8 cellular contexts compared by ENCODE assay signal in genomic region chr17:27245230-27245696, GRCh38. TPM values are rescaled to one million over a fixed set of nuclear protein-coding genes. Genes with fewer than 3 reads are reported as not detected.
A peak's percentile ranks its signal among the peaks of the same experiment; 100 is the strongest.
DNase-seq lines count a peak whose midpoint lies in the region; ATAC-seq, FAIRE-seq and TF ChIP-seq lines count a peak whose summit lies in the region.

No MANE protein-coding gene starts in this region.

- ATAC-seq in GM21390 (IDR thresholded peaks at IDR 0.05; ENCODE audit: unreplicated experiment) = peak; percentile 83
- peak; percentile 89 for ATAC-seq in omental fat pad (ENCODE audit: low FRiP score)

- H3K79me2 ChIP-seq in OCI-LY1 (ENCODE audit: insufficient read depth, low read length) = no peaks in the 10 kb centered on the region

- no peak for FAIRE-seq in frontal cortex (lab: Jason Lieb, UNC)

- WGBS in tibial nerve, 2 donors = 4 to 7% methylated on average over 7 of the region's 7 CpGs

- H3K27ac ChIP-seq in OCI-LY1 (ENCODE audit: low read depth, low read length, poor library complexity, severe bottlenecking) (no peak overlapping the region), tibial nerve (peak overlapping the region; percentile 82 to 94 (median 92))

- no peak overlapping the region; the same call in 1 of the 2 replicates for H3K9ac ChIP-seq in OCI-LY1 (ENCODE audit: low read length)

- H3K27me3 ChIP-seq in OCI-LY1 (ENCODE audit: insufficient read depth, low read length) (peaks cover 9% of the 10 kb centered on the region; the same call in 1 of the 2 replicates), tibial nerve (no peaks in the 10 kb centered on the region)

- H3K4me3 ChIP-seq in OCI-LY1 (ENCODE audit: low read depth, low read length, poor library complexity, severe bottlenecking) = peak overlapping the region; percentile 1
- H3K4me3 ChIP-seq in tibial nerve = peak overlapping the region in 1 of 4 donors; percentile 19

- no peaks in the 10 kb centered on the region for H3K9me2 ChIP-seq in OCI-LY1 (ENCODE audit: low read depth, low read length)

- H3K9me3 ChIP-seq in OCI-LY1 (ENCODE audit: low read length) (no peaks in the 10 kb centered on the region), tibial nerve (no peaks in the 10 kb centered on the region)

- no peak for TF ChIP-seq EP300 in tibial nerve (IDR thresholded peaks at IDR 0.05)

- no peak overlapping the region for H2AFZ ChIP-seq in OCI-LY1 (ENCODE audit: low read length)

- H3K36me3 ChIP-seq in OCI-LY1 (ENCODE audit: insufficient read depth, low read length) (no peaks in the 10 kb centered on the region), tibial nerve (no peaks in the 10 kb centered on the region)

- TF ChIP-seq CTCF in OCI-LY1 (IDR thresholded peaks at IDR 0.05; ENCODE audit: low read length) (peak; percentile 80), omental fat pad (IDR thresholded peaks at IDR 0.05) (peak in 1 of 3 donors; percentile 22), tibial nerve (IDR thresholded peaks at IDR 0.05) (peak; percentile 60 to 89 (median 72))

- peak overlapping the region; percentile 3; the same call in 1 of the 2 replicates for H3K4me2 ChIP-seq in OCI-LY1 (ENCODE audit: low read length)

- H3F3A ChIP-seq in OCI-LY1 (ENCODE audit: insufficient read depth, low read length) = no peaks in the 10 kb centered on the region

- peak; percentile 99 for DNase-seq in DMS53 (lab: John Stamatoyannopoulos, UW)
- DNase-seq in HS-5 (ENCODE audit: low read depth) = peak; percentile 65
- peak; percentile 8 for DNase-seq in activated effector memory CD4-positive, alpha-beta T cell treated with Interleukin-2 at 50 U/mL for 16 hours
- peak; percentile 50 to 74 for DNase-seq in frontal cortex (ENCODE audit: low spot score in 2 of 2)
- peak; percentile 48 for DNase-seq in omental fat pad (ENCODE audit: low spot score)
- peak; percentile 66 to 67 for DNase-seq in tibial nerve (ENCODE audit: low spot score in 2 of 2)

- TF ChIP-seq POLR2A in tibial nerve (IDR thresholded peaks at IDR 0.05) = no peak

- H3K4me1 ChIP-seq in OCI-LY1 (ENCODE audit: insufficient read depth, low read length, severe bottlenecking) (peaks cover 15% of the 10 kb centered on the region), tibial nerve (peaks cover 0 to 93% (median 42%) of the 10 kb centered on the region in 4 donors)

- no peaks in the 10 kb centered on the region for H4K20me1 ChIP-seq in OCI-LY1 (ENCODE audit: insufficient read depth, low read length)

RNA-seq across cellular contexts. Expression of gene WSB1, which starts 48.7 kb away (rescaled TPM):
- total RNA-seq in frontal cortex (187 TPM), omental fat pad (100 to 1,000 TPM; 136 to 217 (median 175) TPM), tibial nerve (100 to 1,000 TPM; 201 to 225 (median 213) TPM)

Comparison
In these comparisons a context has a peak if more than half of its experiments do, and no peak if none do; other contexts are left out.
1. DNase-seq: peak in every context shown above with its lines; median percentile 99 in DMS53; 66 in tibial nerve; 65 in HS-5; 62 in frontal cortex; 48 in omental fat pad; 8 in activated effector memory CD4-positive, alpha-beta T cell treated with Interleukin-2 at 50 U/mL for 16 hours.